Comparison of ENCODE assay signal across 8 cellular contexts in genomic region chr1:39205102-39205780, GRCh38. TPM values are rescaled to one million over a fixed set of nuclear protein-coding genes. Genes with fewer than 3 reads are reported as not detected.
DNase-seq lines count a peak whose midpoint lies in the region; ATAC-seq and TF ChIP-seq lines count a peak whose summit lies in the region.

No MANE protein-coding gene starts in this region.

- no peaks in the 10 kb centered on the region for H3K9me3 ChIP-seq in SJSA1 (replicated peaks)
- H3K9me3 ChIP-seq in left ventricle myocardium inferior (replicated peaks): no peaks in the 10 kb centered on the region
- no peaks in the 10 kb centered on the region for H3K9me3 ChIP-seq in sigmoid colon

- peaks cover 56% of the 10 kb centered on the region for H3K4me1 Mint-ChIP-seq in activated naive CD8-positive, alpha-beta T cell treated with anti-CD3 and anti-CD28 coated beads, Interleukin-2, amount 50 U/mL, for 24 hours

- no peaks in the 10 kb centered on the region for H3K27me3 ChIP-seq in SJSA1 (replicated peaks)
- H3K27me3 ChIP-seq in left ventricle myocardium inferior (ENCODE audit: low read depth): no peaks in the 10 kb centered on the region
- no peaks in the 10 kb centered on the region for H3K27me3 ChIP-seq in sigmoid colon

- no peaks in the 10 kb centered on the region for H3K27me3 Mint-ChIP-seq in activated naive CD8-positive, alpha-beta T cell treated with anti-CD3 and anti-CD28 coated beads, Interleukin-2, amount 50 U/mL, for 24 hours

- ATAC-seq in GM21447 (IDR thresholded peaks at IDR 0.05; ENCODE audit: unreplicated experiment) (peak; percentile 59), GM18873 (IDR thresholded peaks at IDR 0.05; ENCODE audit: low FRiP score, unreplicated experiment) (no peak)
- peak; percentile 97 for ATAC-seq in activated naive CD8-positive, alpha-beta T cell treated with anti-CD3 and anti-CD28 coated beads, Interleukin-2, amount 50 U/mL, for 24 hours

- peaks cover 7% of the 10 kb centered on the region for H3K36me3 Mint-ChIP-seq in activated naive CD8-positive, alpha-beta T cell treated with anti-CD3 and anti-CD28 coated beads, Interleukin-2, amount 50 U/mL, for 24 hours (ENCODE audit: low read depth)

- H3K36me3 ChIP-seq in SJSA1: no peaks in the 10 kb centered on the region; the same call in 1 of the 2 replicates
- H3K36me3 ChIP-seq in left ventricle myocardium inferior: no peaks in the 10 kb centered on the region
- H3K36me3 ChIP-seq in sigmoid colon: no peaks in the 10 kb centered on the region

- H3K4me1 ChIP-seq in SJSA1 (replicated peaks): peaks cover 27% of the 10 kb centered on the region
- peaks cover 59% of the 10 kb centered on the region for H3K4me1 ChIP-seq in left ventricle myocardium inferior
- peaks cover 0 to 65% (median 56%) of the 10 kb centered on the region in 4 donors for H3K4me1 ChIP-seq in sigmoid colon

- DNase-seq in SJSA1 (ENCODE audit: low read depth in 1 of 2, low spot score in 2 of 2): peak; percentile 78
- DNase-seq in activated naive CD8-positive, alpha-beta T cell treated with anti-CD3 and anti-CD28 coated beads, Interleukin-2, amount 50 U/mL, for 24 hours: peak; percentile 64
- peak; percentile 37 for DNase-seq in left ventricle myocardium inferior
- DNase-seq in sigmoid colon: no peak
- no peak for DNase-seq in DMS 273 treated with DMSO at 0.1 percent for 48 hours (lab: John Stamatoyannopoulos, UW)
- no peak for DNase-seq in germinal center (ENCODE audit: low spot score)

- H3K4me3 Mint-ChIP-seq in activated naive CD8-positive, alpha-beta T cell treated with anti-CD3 and anti-CD28 coated beads, Interleukin-2, amount 50 U/mL, for 24 hours: peak overlapping the region; percentile 89

- intact Hi-C loops in left ventricle myocardium inferior (cut with micrococcal nuclease) (no loop called here), sigmoid colon (cut with DNase I) (loop anchor here (2.0 kb wide), 1 partner anchor 54 kb away; no protein-coding TSS in a partner anchor)

- no peaks in the 10 kb centered on the region for H3K9me3 Mint-ChIP-seq in activated naive CD8-positive, alpha-beta T cell treated with anti-CD3 and anti-CD28 coated beads, Interleukin-2, amount 50 U/mL, for 24 hours

- no peak for TF ChIP-seq EP300 in sigmoid colon (IDR thresholded peaks at IDR 0.05)

- WGBS in sigmoid colon, 2 donors: 27 to 77% methylated on average over 4 of the region's 4 CpGs

- TF ChIP-seq CTCF in left ventricle myocardium inferior (IDR thresholded peaks at IDR 0.05; ENCODE audit: borderline replicate concordance) (no peak), sigmoid colon (IDR thresholded peaks at IDR 0.05) (no peak)

- peak overlapping the region; percentile 95 for H3K27ac Mint-ChIP-seq in activated naive CD8-positive, alpha-beta T cell treated with anti-CD3 and anti-CD28 coated beads, Interleukin-2, amount 50 U/mL, for 24 hours

- H3K27ac ChIP-seq in SJSA1 (peak overlapping the region; percentile 67), left ventricle myocardium inferior (replicated peaks) (peak overlapping the region; percentile 94), sigmoid colon (peak overlapping the region; percentile 89 to 95 (median 91))

- TF ChIP-seq POLR2A in sigmoid colon (IDR thresholded peaks at IDR 0.05): no peak

- peak overlapping the region; percentile 39 for H3K4me3 ChIP-seq in SJSA1
- H3K4me3 ChIP-seq in left ventricle myocardium inferior: peak overlapping the region; percentile 69
- H3K4me3 ChIP-seq in sigmoid colon: peak overlapping the region; percentile 32 to 53 (median 47)

RNA-seq across cellular contexts. Expression of gene MACF1, which starts 0.7 kb away (rescaled TPM):
- total RNA-seq in SJSA1 (2014; rRNA removed; shearing (Covaris generic)): 147 and 211 TPM in 2 replicates
- total RNA-seq in left ventricle myocardium inferior (181 TPM), sigmoid colon (100 to 1,000 TPM; 292 to 657 (median 428) TPM)
- polyA plus RNA-seq in sigmoid colon: 10 to 100 TPM; 16.0 to 74.1 (median 18.0) TPM

Comparison
In these comparisons a context has a peak if more than half of its experiments do, and no peak if none do; other contexts are left out.
1. DNase-seq: peak in SJSA1 (2 of 2), activated naive CD8-positive, alpha-beta T cell treated with anti-CD3 and anti-CD28 coated beads, Interleukin-2, amount 50 U/mL, for 24 hours (single experiment) and left ventricle myocardium inferior (single experiment); none in sigmoid colon (single experiment), DMS 273 treated with DMSO at 0.1 percent for 48 hours (single experiment) and germinal center (single experiment).
2. Peak in every context shown above with its lines, with median percentiles within 50 percentile points of each other: H3K27ac ChIP-seq and H3K4me3 ChIP-seq.